ENCODE assay signal across 11 cellular contexts in the genomic region with DNA sequence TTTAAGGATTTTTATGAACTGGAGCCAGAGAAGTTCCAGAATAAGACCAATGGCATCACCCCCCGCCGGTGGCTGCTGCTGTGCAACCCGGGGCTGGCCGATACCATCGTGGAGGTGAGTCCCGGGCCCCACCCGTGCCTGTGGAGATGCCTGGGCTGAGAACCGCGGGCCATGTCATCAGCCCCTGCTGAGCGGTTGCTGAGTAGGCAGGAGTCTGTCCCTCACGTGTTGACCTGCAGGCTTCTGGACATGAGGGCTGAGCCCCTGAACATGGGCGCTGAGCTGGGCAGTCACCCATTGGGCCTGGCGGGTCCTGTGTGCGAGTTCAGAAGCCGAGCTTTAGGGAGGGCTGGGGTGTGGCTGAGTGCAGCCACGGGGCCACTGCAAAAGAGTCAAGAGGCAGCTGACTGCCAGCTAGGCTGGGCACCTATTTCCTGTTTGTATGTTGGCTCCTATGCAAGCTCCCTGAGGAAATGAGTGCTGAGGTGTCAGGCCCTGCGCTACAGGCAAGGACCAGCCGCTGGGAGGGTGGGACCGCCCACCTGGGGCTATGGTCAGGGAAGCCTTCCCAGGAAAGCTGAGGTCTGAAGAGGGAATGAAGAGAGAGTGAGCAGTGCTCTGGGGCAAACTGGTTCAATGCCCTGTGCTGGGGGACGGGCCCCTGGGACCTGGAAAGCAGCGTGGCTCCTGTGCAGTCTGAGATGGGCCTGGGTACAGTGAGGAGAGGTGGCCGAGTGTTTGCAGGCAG. TPM values are rescaled to one million over a fixed set of nuclear protein-coding genes. Genes with fewer than 3 reads are reported as not detected.
DNase-seq lines count a peak whose midpoint lies in the region; ATAC-seq and TF ChIP-seq lines count a peak whose summit lies in the region.
"Had no signal": no experiment of that assay in that cellular context is flagged by ENCODE, and none has a peak within 500 bp of the region (broad histone marks: within the 10 kb centered on the region; RNA-seq: fewer than 3 reads in every experiment).

No MANE protein-coding gene starts in this region.

- peak; percentile 57 for DNase-seq in activated effector memory CD4-positive, alpha-beta T cell treated with anti-CD3 and anti-CD28 coated beads, Interleukin-2, amount 50 U/mL, for 16 hours
- no peak for DNase-seq in activated effector memory CD4-positive, alpha-beta T cell treated with Interleukin-2 at 50 U/mL for 16 hours
- peak; percentile 22 for DNase-seq in NCI-H69 (lab: John Stamatoyannopoulos, UW)
- DNase-seq in left cardiac atrium, result peak; percentile 12
- DNase-seq in transverse colon, result no peak
- no peak for DNase-seq in effector CD4-positive, alpha-beta T cell
- no peak for DNase-seq in H4 (ENCODE audit: low spot score)
- no peak for DNase-seq in colonic mucosa
- DNase-seq: activated CD4-positive, alpha-beta T cell treated with anti-CD3 and anti-CD28 coated beads, Interleukin-2, amount 50 U/mL, for 4 hours; effector CD8-positive, alpha-beta T cell had no signal

- no peak for TF ChIP-seq POLR2A in transverse colon (IDR thresholded peaks at IDR 0.05)

- H3K27me3 ChIP-seq in transverse colon (no peaks in the 10 kb centered on the region), colonic mucosa (no peaks in the 10 kb centered on the region)
- H3K27me3 ChIP-seq: vagina had no signal

- TF ChIP-seq CTCF in transverse colon (IDR thresholded peaks at IDR 0.05), result no peak
- no peak for TF ChIP-seq CTCF in colonic mucosa (IDR thresholded peaks at IDR 0.05)

- H3K4me3 ChIP-seq in transverse colon, result no peak overlapping the region
- no peak overlapping the region for H3K4me3 ChIP-seq in colonic mucosa
- H3K4me3 ChIP-seq: vagina had no signal

- intact Hi-C loops in left cardiac atrium (cut with DNase I), result no loop called here
- intact Hi-C loops in transverse colon (cut with DNase I; ENCODE audit: low total_unique reads), result no loop called here
- intact Hi-C loops in colonic mucosa (cut with DNase I), result no loop called here

- H3K4me1 ChIP-seq in transverse colon (peaks cover 0 to 3% (median 1%) of the 10 kb centered on the region in 4 donors), colonic mucosa (no peaks in the 10 kb centered on the region)
- H3K4me1 ChIP-seq: vagina had no signal

- H3K9me3 ChIP-seq in transverse colon, result no peaks in the 10 kb centered on the region
- no peaks in the 10 kb centered on the region for H3K9me3 ChIP-seq in colonic mucosa
- H3K9me3 ChIP-seq: vagina had no signal

- H3K36me3 ChIP-seq in transverse colon, result peaks cover 0 to 68% (median 18%) of the 10 kb centered on the region in 4 donors
- H3K36me3 ChIP-seq in colonic mucosa, result peaks cover 46% of the 10 kb centered on the region

- in situ Hi-C loops in transverse colon (cut with MboI; ENCODE audit: low pct_ligation_motif_present in 1 of 4, low pct_unique_long_range_greater_than_20kb in 1 of 4, low sequenced_read_pairs in 3 of 4), result loop anchor here in 1 of 4 donors (25.0 kb wide), 1 partner anchor 95 kb away; the partner anchor contains the start of gene ENTPD6

- WGBS in transverse colon (ENCODE audit: low coverage in 1 of 2), 2 donors, result 82 to 91% methylated on average over 2 to 22 of the region's 22 CpGs

- no peak for ATAC-seq in left cardiac atrium

- peak overlapping the region in 1 of 2 donors; percentile 17 for H3K9ac ChIP-seq in colonic mucosa (ENCODE audit: low read depth in 2 of 2, low read length in 2 of 2)

- no peak for TF ChIP-seq EP300 in transverse colon (IDR thresholded peaks at IDR 0.05; ENCODE audit: low read depth)

- H3K27ac ChIP-seq in transverse colon (peak overlapping the region in 3 of 4 donors; percentile 4 to 62 (median 43)), colonic mucosa (no peak overlapping the region)
- H3K27ac ChIP-seq: vagina had no signal

RNA-seq across cellular contexts. Expression of gene PYGB, which starts 34.3 kb away (rescaled TPM):
- 100 to 1,000 TPM; 103 to 152 TPM for total RNA-seq in left cardiac atrium
- 100 to 1,000 TPM; 195 to 554 (median 359) TPM for total RNA-seq in transverse colon
- total RNA-seq in H4 (2014; rRNA removed; shearing (Covaris generic)), result 39.4 and 41.1 TPM in 2 replicates
- total RNA-seq in colonic mucosa, result 100 to 1,000 TPM; 211 to 295 TPM

Comparison
In these comparisons a context has a peak if more than half of its experiments do, and no peak if none do; other contexts are left out.
1. DNase-seq: peak in activated effector memory CD4-positive, alpha-beta T cell treated with anti-CD3 and anti-CD28 coated beads, Interleukin-2, amount 50 U/mL, for 16 hours (single experiment), NCI-H69 (single experiment) and left cardiac atrium (single experiment); none in activated effector memory CD4-positive, alpha-beta T cell treated with Interleukin-2 at 50 U/mL for 16 hours (single experiment), transverse colon (single experiment), effector CD4-positive, alpha-beta T cell (single experiment), H4 (single experiment) and colonic mucosa (single experiment).